21 cellular contexts compared by ENCODE assay signal in the genomic region with DNA sequence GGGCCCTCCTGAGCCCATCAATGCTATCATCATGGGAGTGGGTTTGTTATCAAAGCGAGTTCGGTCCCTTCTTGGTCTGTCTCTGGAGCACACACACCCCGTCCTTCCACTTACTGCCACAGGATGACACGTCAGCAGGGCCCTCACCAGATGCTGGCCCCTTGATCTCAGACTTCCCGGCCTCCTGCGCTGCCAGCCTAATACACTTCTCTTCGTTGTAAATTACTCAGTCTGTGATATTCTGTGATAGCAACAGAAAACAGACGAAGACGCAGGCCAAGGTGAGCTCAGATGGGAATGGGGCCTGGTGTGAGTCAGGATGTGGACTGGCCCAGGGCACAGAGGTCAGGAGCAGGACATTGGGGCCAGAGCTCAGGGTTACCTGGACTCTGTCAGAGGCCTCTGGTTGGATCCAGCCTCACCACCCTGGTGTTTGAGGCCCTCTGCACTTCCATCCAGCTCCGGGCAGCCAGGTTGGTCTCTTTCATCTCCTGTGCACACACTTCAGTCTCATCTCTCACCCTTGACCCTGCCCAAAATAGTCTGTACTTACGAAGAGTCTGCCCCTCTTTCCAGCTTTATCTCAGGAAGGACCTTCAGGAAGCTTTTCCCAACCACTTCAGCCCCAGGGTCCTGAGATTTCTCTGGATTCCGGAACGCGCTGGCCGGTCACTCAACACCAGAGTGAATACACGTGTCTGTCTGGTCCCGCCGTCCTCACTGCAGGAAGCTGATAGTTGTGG.
"Had no signal": no experiment of that assay in that cellular context is flagged by ENCODE, and none has a peak within 500 bp of the region (broad histone marks: within the 10 kb centered on the region; RNA-seq: fewer than 3 reads in every experiment).

No MANE protein-coding gene starts in this region.

- FAIRE-seq: astrocyte, bronchial epithelial cell, islet of Langerhans, small intestine, urothelium cell line had no signal

- H3K27ac ChIP-seq: psoas muscle, right lobe of liver, thoracic aorta had no signal

- H3K27ac Mint-ChIP-seq: activated CD4-positive, alpha-beta memory T cell treated with anti-CD3 and anti-CD28 coated beads, Interleukin-2, amount 10 ng/mL, durations not matched to agents 7 days and 5 days; activated naive CD4-positive, alpha-beta T cell treated with anti-CD3 and anti-CD28 coated beads, Interleukin-2, amount 50 U/mL, for 24 hours; nephron; stimulated activated memory B cell treated with anti-CD40 and anti-IgM and Interleukin-4, amounts not matched to agents 10 μg/mL and 1 μg/mL and 100 μg/mL, for 72 hours had no signal

- H3K36me3 ChIP-seq: right lobe of liver, thoracic aorta had no signal

- DNase-seq: activated CD4-positive, alpha-beta memory T cell treated with anti-CD3 and anti-CD28 coated beads, Interleukin-2, amount 10 ng/mL, durations not matched to agents 7 days and 5 days; activated CD4-positive, alpha-beta T cell treated with anti-CD3 and anti-CD28 coated beads for 48 hours; activated CD4-positive, CD25-positive, alpha-beta regulatory T cell; activated gamma-delta T cell; activated T-cell treated with anti-CD3 and anti-CD28 coated beads, Interleukin-2, amount 50 U/mL, for 4 hours; dermis blood vessel endothelial cell; hippocampal formation; midbrain; psoas muscle; small intestine; stimulated activated CD4-positive, alpha-beta T cell treated with anti-CD3 and anti-CD28 coated beads, Interleukin-4, amount 100 ng/mL, for 24 hours; T1000 had no signal

- H3K9me3 ChIP-seq: psoas muscle, right lobe of liver, thoracic aorta had no signal

- H3K36me3 Mint-ChIP-seq: activated naive CD4-positive, alpha-beta T cell treated with anti-CD3 and anti-CD28 coated beads, Interleukin-2, amount 50 U/mL, for 24 hours; stimulated activated memory B cell treated with anti-CD40 and anti-IgM and Interleukin-4, amounts not matched to agents 10 μg/mL and 1 μg/mL and 100 μg/mL, for 72 hours had no signal

- H3K4me1 Mint-ChIP-seq: activated CD4-positive, alpha-beta memory T cell treated with anti-CD3 and anti-CD28 coated beads, Interleukin-2, amount 10 ng/mL, durations not matched to agents 7 days and 5 days; activated naive CD4-positive, alpha-beta T cell treated with anti-CD3 and anti-CD28 coated beads, Interleukin-2, amount 50 U/mL, for 24 hours; nephron; stimulated activated memory B cell treated with anti-CD40 and anti-IgM and Interleukin-4, amounts not matched to agents 10 μg/mL and 1 μg/mL and 100 μg/mL, for 72 hours had no signal

- H3K27me3 Mint-ChIP-seq: activated naive CD4-positive, alpha-beta T cell treated with anti-CD3 and anti-CD28 coated beads, Interleukin-2, amount 50 U/mL, for 24 hours had no signal

- ATAC-seq: activated T-cell treated with anti-CD3 and anti-CD28 coated beads, Interleukin-2, amount 50 U/mL, for 4 hours; psoas muscle; stimulated activated memory B cell treated with anti-CD40 and anti-IgM and Interleukin-4, amounts not matched to agents 10 μg/mL and 1 μg/mL and 100 μg/mL, for 72 hours had no signal

- H3K4me3 Mint-ChIP-seq: activated CD4-positive, alpha-beta memory T cell treated with anti-CD3 and anti-CD28 coated beads, Interleukin-2, amount 10 ng/mL, durations not matched to agents 7 days and 5 days; activated naive CD4-positive, alpha-beta T cell treated with anti-CD3 and anti-CD28 coated beads, Interleukin-2, amount 50 U/mL, for 24 hours; activated T-cell treated with anti-CD3 and anti-CD28 coated beads, Interleukin-2, amount 50 U/mL, for 4 hours; nephron; stimulated activated memory B cell treated with anti-CD40 and anti-IgM and Interleukin-4, amounts not matched to agents 10 μg/mL and 1 μg/mL and 100 μg/mL, for 72 hours had no signal

- H3K9me3 Mint-ChIP-seq: activated CD4-positive, alpha-beta memory T cell treated with anti-CD3 and anti-CD28 coated beads, Interleukin-2, amount 10 ng/mL, durations not matched to agents 7 days and 5 days; activated naive CD4-positive, alpha-beta T cell treated with anti-CD3 and anti-CD28 coated beads, Interleukin-2, amount 50 U/mL, for 24 hours; activated T-cell treated with anti-CD3 and anti-CD28 coated beads, Interleukin-2, amount 50 U/mL, for 4 hours; nephron; stimulated activated memory B cell treated with anti-CD40 and anti-IgM and Interleukin-4, amounts not matched to agents 10 μg/mL and 1 μg/mL and 100 μg/mL, for 72 hours had no signal

- H3K4me3 ChIP-seq: psoas muscle, right lobe of liver, thoracic aorta had no signal

- H3K27me3 ChIP-seq: right lobe of liver had no signal

- H3K4me1 ChIP-seq: psoas muscle had no signal
